In genomic region chr10:113854019-113854756, GRCh38 we compare ENCODE assay signal across 1 cellular context.
TF ChIP-seq lines count a peak whose summit lies in the region.

Gene DCLRE1A, minus strand, starts transcription at chr10:113854082. Its CDS starts 900 bp downstream, at chr10:113853182.
Gene NHLRC2, plus strand, starts transcription at chr10:113854661. Its CDS starts 212 bp downstream, at chr10:113854873.

TF ChIP-seq in GM12878, 131 proteins besides CTCF, POLR2A, EP300 and RAD21 (continued from another document and continues in another):
- no peak for TF ChIP-seq MTA3 (IDR thresholded peaks at IDR 0.05; ENCODE audit: borderline replicate concordance, low read length)
- TF ChIP-seq NFYA (IDR thresholded peaks at IDR 0.05; ENCODE audit: borderline replicate concordance, low read depth, low read length), result no peak
- TF ChIP-seq BCL11A (IDR thresholded peaks at IDR 0.05; ENCODE audit: low read depth, low read length), result 0 out of 2 replicates have a peak, but pooled peaks have one; percentile 17
- TF ChIP-seq KLF5 (IDR thresholded peaks at IDR 0.05; ENCODE audit: partially characterized antibody), result peak; percentile 63
- no peak for TF ChIP-seq CHD4 (IDR thresholded peaks at IDR 0.05)
- TF ChIP-seq ZNF217 (IDR thresholded peaks at IDR 0.05), result no peak
- TF ChIP-seq CEBPB (IDR thresholded peaks at IDR 0.05; ENCODE audit: borderline replicate concordance in 1 of 2, low read depth in 2 of 2, low read length in 2 of 2), result no peak
- peak; percentile 31 for TF ChIP-seq MLLT1 (IDR thresholded peaks at IDR 0.05)
- TF ChIP-seq MAX (IDR thresholded peaks at IDR 0.05; ENCODE audit: low read depth, low read length), result peak; percentile 21; the same call in 1 of the 2 replicates
- no peak for TF ChIP-seq HDGF (IDR thresholded peaks at IDR 0.05)
- no peak for TF ChIP-seq CHD2 (IDR thresholded peaks at IDR 0.05; ENCODE audit: borderline replicate concordance, low read depth, low read length)
- peak; percentile 71 for TF ChIP-seq TCF7 (IDR thresholded peaks at IDR 0.05; ENCODE audit: borderline replicate concordance)
- TF ChIP-seq CREM (IDR thresholded peaks at IDR 0.05; ENCODE audit: low read depth), result peak; percentile 8; the same call in 1 of the 2 replicates
- TF ChIP-seq NR2C2 (IDR thresholded peaks at IDR 0.05; ENCODE audit: borderline replicate concordance, control insufficient read depth, insufficient read length, low read depth), result no peak
- peak; percentile 77; the same call in 1 of the 2 replicates for TF ChIP-seq CBFB (IDR thresholded peaks at IDR 0.05; ENCODE audit: low read depth)
- peak; percentile 46 for TF ChIP-seq MTA2 (IDR thresholded peaks at IDR 0.05; ENCODE audit: low read depth)
- TF ChIP-seq POU2F2 (IDR thresholded peaks at IDR 0.05; ENCODE audit: borderline replicate concordance, low read depth, low read length), result peak; percentile 48; the same call in 2 of the 3 replicates
- peak; percentile 55; the same call in 1 of the 2 replicates for TF ChIP-seq EED (IDR thresholded peaks at IDR 0.05; ENCODE audit: low read depth)
- no peak; the same call in 1 of the 2 replicates for TF ChIP-seq PML (IDR thresholded peaks at IDR 0.05; ENCODE audit: low read length)
- peak; percentile 64; the same call in 1 of the 2 replicates for TF ChIP-seq E2F4 (IDR thresholded peaks at IDR 0.05; ENCODE audit: low read depth, low read length)
- TF ChIP-seq ZNF274 (IDR thresholded peaks at IDR 0.05; ENCODE audit: insufficient read depth, insufficient read length), result no peak
- no peak for TF ChIP-seq SPI1 (IDR thresholded peaks at IDR 0.05; ENCODE audit: borderline replicate concordance, insufficient read depth, low read depth, low read length)
- peak; percentile 29 for TF ChIP-seq POLR2AphosphoS5 (IDR thresholded peaks at IDR 0.05; ENCODE audit: low read length)
- TF ChIP-seq ZNF384 (IDR thresholded peaks at IDR 0.05; ENCODE audit: borderline replicate concordance, low read depth, low read length), result no peak
- no peak for TF ChIP-seq RCOR1 (conservative IDR thresholded peaks at IDR 0.05; ENCODE audit: low read depth, low read length)
- peak; percentile 60; the same call in 1 of the 2 replicates for TF ChIP-seq RUNX3 (IDR thresholded peaks at IDR 0.05; ENCODE audit: low read length)
- TF ChIP-seq TAF1 (IDR thresholded peaks at IDR 0.05; ENCODE audit: borderline replicate concordance, low read depth, low read length), result 0 out of 2 replicates have a peak, but pooled peaks have one; percentile 48
- TF ChIP-seq FOXK2 (IDR thresholded peaks at IDR 0.05), result no peak
- TF ChIP-seq HDAC2 (IDR thresholded peaks at IDR 0.05), result no peak
- TF ChIP-seq PAX8 (IDR thresholded peaks at IDR 0.05), result no peak
- TF ChIP-seq PBX3 (IDR thresholded peaks at IDR 0.05; ENCODE audit: insufficient replicate concordance, low read depth, low read length), result peak; percentile 78
- no peak for TF ChIP-seq REST (IDR thresholded peaks at IDR 0.05; ENCODE audit: low read depth, low read length)
- TF ChIP-seq BACH1 (IDR thresholded peaks at IDR 0.05; ENCODE audit: borderline replicate concordance), result no peak
- TF ChIP-seq ZBTB4 (CRISPR knock-in tag; IDR thresholded peaks at IDR 0.05), result no peak
- no peak for TF ChIP-seq CUX1 (IDR thresholded peaks at IDR 0.05; ENCODE audit: insufficient replicate concordance, low read depth, low read length)
- TF ChIP-seq YBX1 (IDR thresholded peaks at IDR 0.05), result no peak
- TF ChIP-seq ESRRA (IDR thresholded peaks at IDR 0.05; ENCODE audit: low read length), result no peak
- peak; percentile 96 for TF ChIP-seq E2F8 (IDR thresholded peaks at IDR 0.05; ENCODE audit: low read depth, partially characterized antibody)
- peak; percentile 14; the same call in 1 of the 2 replicates for TF ChIP-seq LARP7 (IDR thresholded peaks at IDR 0.05)
- TF ChIP-seq SIX5 (IDR thresholded peaks at IDR 0.05; ENCODE audit: low read depth, low read length, severe bottlenecking), result no peak
- TF ChIP-seq IRF3 (IDR thresholded peaks at IDR 0.05), result no peak
- no peak for TF ChIP-seq ZSCAN29 (IDR thresholded peaks at IDR 0.05)
- no peak for TF ChIP-seq MEF2A (IDR thresholded peaks at IDR 0.05; ENCODE audit: insufficient read depth, low read depth, low read length)
